ENCODE assay signal across 8 cellular contexts in the genomic region with DNA sequence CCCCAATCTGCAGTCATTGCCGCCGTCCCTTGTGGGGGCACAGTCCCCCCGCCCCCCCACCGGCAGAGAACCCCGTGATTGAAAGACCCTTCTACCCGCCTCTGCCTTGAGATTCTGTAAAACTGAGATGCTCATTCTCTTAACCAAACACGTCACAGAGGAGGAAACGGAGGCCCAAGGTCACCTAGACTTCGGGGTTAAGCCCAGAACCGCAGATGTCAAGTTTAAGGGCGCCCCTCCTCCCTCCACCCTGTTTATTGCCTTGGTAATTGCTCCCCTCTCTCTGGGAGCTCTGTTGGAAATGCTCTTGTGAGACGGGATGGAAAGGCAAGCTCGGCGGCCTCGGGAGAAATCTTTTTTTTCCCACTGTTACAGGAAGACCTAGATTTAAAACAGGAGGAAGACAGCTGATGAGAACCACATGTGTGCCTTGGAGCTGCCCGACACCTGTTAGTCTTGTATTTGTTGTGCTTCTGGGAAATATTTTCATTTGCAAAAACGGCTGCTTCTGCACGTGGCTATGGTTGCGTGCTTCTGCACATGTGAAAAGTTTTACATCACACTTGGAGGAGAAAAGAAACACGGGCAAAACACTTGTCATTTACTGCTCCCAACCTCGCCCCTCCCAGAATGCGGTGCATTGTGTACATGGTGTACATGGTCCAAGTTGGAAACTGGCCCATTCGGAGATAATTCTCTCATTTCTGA. TPM values are rescaled to one million over a fixed set of nuclear protein-coding genes. Genes with fewer than 3 reads are reported as not detected.
A peak's percentile ranks its signal among the peaks of the same experiment; 100 is the strongest.
DNase-seq lines count a peak whose midpoint lies in the region; ATAC-seq, FAIRE-seq and TF ChIP-seq lines count a peak whose summit lies in the region.

No MANE protein-coding gene starts in this region.

- no peak for TF ChIP-seq CTCF in AG04450 (IDR thresholded peaks at IDR 0.05; ENCODE audit: low read depth, low read length)
- no peak for TF ChIP-seq CTCF in body of pancreas (IDR thresholded peaks at IDR 0.05)
- TF ChIP-seq CTCF in keratinocyte (optimal IDR thresholded peaks at IDR 0.05 in 1 of 3, IDR thresholded peaks at IDR 0.05 in 1 of 3, conservative IDR thresholded peaks at IDR 0.05 in 1 of 3; ENCODE audit: extremely low read depth in 1 of 3, insufficient read depth in 2 of 3, low read length in 3 of 3) = no peak

- H3K9me1 ChIP-seq in keratinocyte (ENCODE audit: control insufficient read depth, extremely low read depth, insufficient read depth, low read length) = no peaks in the 10 kb centered on the region

- POLR2A ChIA-PET in AG04450 (lab: Yijun Ruan, JAX) = interaction anchor here (0.5 to 2.2 kb wide), 4 partner anchors 10 to 362 kb away, joined by 3 to 14 read pairs (median 8); no protein-coding TSS in a partner anchor

- H3K9ac ChIP-seq in keratinocyte (ENCODE audit: control insufficient read depth, extremely low read depth, insufficient read depth, low read length) (peak overlapping the region; percentile 90), stomach smooth muscle (ENCODE audit: low read length in 2 of 2) (peak overlapping the region; percentile 71 to 77)

- peaks cover 38% of the 10 kb centered on the region for H3K79me2 ChIP-seq in keratinocyte (ENCODE audit: control insufficient read depth, insufficient read depth, low read length)

- ATAC-seq in GM19023 (IDR thresholded peaks at IDR 0.05; ENCODE audit: unreplicated experiment) (peak; percentile 7), body of pancreas (no peak), GM21447 (IDR thresholded peaks at IDR 0.05; ENCODE audit: unreplicated experiment) (no peak)

- intact Hi-C loops in body of pancreas (cut with DNase I) = loop anchor here (10.0 kb wide), 1 partner anchor 54 kb away; a partner anchor contains a TSS

- CTCF ChIA-PET in AG04450 (lab: Charles Lee) = no interaction called here

- H3K4me1 ChIP-seq in body of pancreas (peaks cover 39% of the 10 kb centered on the region), keratinocyte (ENCODE audit: control insufficient read depth, extremely low read depth, insufficient read depth, low read length) (peaks cover 17% of the 10 kb centered on the region), stomach smooth muscle (ENCODE audit: control insufficient read depth, insufficient read depth, low read length) (peaks cover 21% of the 10 kb centered on the region)

- dilution Hi-C loops in keratinocyte (cut with MboI; ENCODE audit: extremely low pct_ligation_motif_present, low sequenced_read_pairs) = no loop called here

- H3K27me3 ChIP-seq in AG04450 (ENCODE audit: control insufficient read depth, insufficient read depth, low read length) = no peaks in the 10 kb centered on the region
- H3K27me3 ChIP-seq in body of pancreas = no peaks in the 10 kb centered on the region
- H3K27me3 ChIP-seq in keratinocyte (ENCODE audit: control insufficient read depth, extremely low read depth, insufficient read depth, low read length) = no peaks in the 10 kb centered on the region
- H3K27me3 ChIP-seq in stomach smooth muscle (ENCODE audit: control insufficient read depth in 1 of 2, insufficient read depth in 2 of 2, low read length in 2 of 2) = no peaks in the 10 kb centered on the region

- peak overlapping the region; percentile 86 for H2AFZ ChIP-seq in keratinocyte (ENCODE audit: control insufficient read depth, low read length)

- H3K27ac ChIP-seq in AG04450 (ENCODE audit: low read depth, low read length) (peak overlapping the region; percentile 91), body of pancreas (peak overlapping the region; percentile 92 to 98 (median 95)), keratinocyte (ENCODE audit: control insufficient read depth, insufficient read depth, low read length) (peak overlapping the region; percentile 81), stomach smooth muscle (ENCODE audit: low read length) (peak overlapping the region; percentile 87)

- FAIRE-seq in keratinocyte (lab: Jason Lieb, UNC) = no peak

- H3K9me3 ChIP-seq in AG04450 (ENCODE audit: control insufficient read depth, insufficient read depth, low read length) = no peaks in the 10 kb centered on the region; the same call in 1 of the 2 replicates
- no peaks in the 10 kb centered on the region for H3K9me3 ChIP-seq in body of pancreas
- no peaks in the 10 kb centered on the region for H3K9me3 ChIP-seq in keratinocyte (ENCODE audit: control insufficient read depth, low read depth, low read length)
- H3K9me3 ChIP-seq in stomach smooth muscle (ENCODE audit: control insufficient read depth in 2 of 2, low read length in 2 of 2) = no peaks in the 10 kb centered on the region

- DNase-seq in AG04450 (ENCODE audit: low read depth, low spot score) = peak; percentile 67
- peak; percentile 85 for DNase-seq in NCI-H82 (lab: John Stamatoyannopoulos, UW)
- DNase-seq in body of pancreas = peak; percentile 51 to 68 (median 60)
- no peak for DNase-seq in keratinocyte (ENCODE audit: low read depth, low spot score)
- DNase-seq in SHP77 (lab: John Stamatoyannopoulos, UW) = no peak

- peaks cover 5% of the 10 kb centered on the region for H4K20me1 ChIP-seq in keratinocyte (ENCODE audit: control insufficient read depth, extremely low read depth, insufficient read depth, low read length)

- peak overlapping the region; percentile 97 for H3K4me2 ChIP-seq in keratinocyte (ENCODE audit: control insufficient read depth, extremely low read depth, insufficient read depth, low read depth, low read length)

- H3K4me3 ChIP-seq in AG04450 (ENCODE audit: low read depth, low read length) (peak overlapping the region; percentile 87), body of pancreas (peak overlapping the region; percentile 71 to 77), keratinocyte (ENCODE audit: control insufficient read depth in 2 of 3, extremely low read depth in 1 of 3, insufficient read depth in 2 of 3, low read depth in 1 of 3, low read length in 3 of 3) (peak overlapping the region; percentile 81 to 100 (median 84)), stomach smooth muscle (ENCODE audit: low read length in 2 of 2) (peak overlapping the region; percentile 58 to 84)

- WGBS in body of pancreas, 2 donors = 2 to 3% methylated on average over 18 to 21 of the region's 23 CpGs

- no peak for TF ChIP-seq POLR2A in body of pancreas (IDR thresholded peaks at IDR 0.05)

- H3K36me3 ChIP-seq in body of pancreas (replicated peaks in 1 of 2; ENCODE audit: insufficient read depth in 1 of 2, low read depth in 2 of 2) (no peaks in the 10 kb centered on the region), keratinocyte (ENCODE audit: control insufficient read depth in 2 of 2, extremely low read depth in 1 of 2, insufficient read depth in 2 of 2, low read length in 2 of 2) (peaks cover 12 to 17% of the 10 kb centered on the region in 2 experiments), stomach smooth muscle (ENCODE audit: control insufficient read depth in 2 of 2, insufficient read depth in 2 of 2, low read length in 2 of 2) (peaks cover 3 to 12% of the 10 kb centered on the region in 2 donors)

RNA-seq across cellular contexts. Expression of a gene that starts 1.1 kb away (rescaled TPM):
- polyA plus RNA-seq in AG04450 (2011; rRNA removed) (3.0 and 3.1 TPM in 2 replicates), keratinocyte (4.7 to 5.9 TPM (median 4.9 TPM) in 3 replicates)
- 10.5 and 13.2 TPM in 2 replicates for polyA minus RNA-seq in AG04450 (2011; rRNA and poly(A)+ RNA removed)
- total RNA-seq in body of pancreas = 1 to 10 TPM; 4.9 to 8.2 TPM
- polyA plus RNA-seq in keratinocyte (2011; ENCODE audit: low read depth) = 5.0 TPM
- polyA plus RNA-seq in keratinocyte (2011; cell fraction: cytosol; rRNA removed) = 3.6 and 4.1 TPM in 2 replicates
- polyA plus RNA-seq in keratinocyte (2011; cell fraction: nucleus; rRNA removed) = 9.6 and 9.7 TPM in 2 replicates
- 5.3 and 7.2 TPM in 2 replicates for polyA plus RNA-seq in keratinocyte (2012; ENCODE audit: low replicate concordance)
- polyA minus RNA-seq in keratinocyte = 5.8 to 8.5 TPM (median 6.7 TPM) in 3 replicates
- 13.0 TPM for polyA minus RNA-seq in keratinocyte (2011; cell fraction: cytosol; rRNA and poly(A)+ RNA removed)
- 9.2 and 10.4 TPM in 2 replicates for polyA minus RNA-seq in keratinocyte (2011; cell fraction: nucleus; rRNA and poly(A)+ RNA removed)

RNA-seq across cellular contexts. Expression of a gene that starts 30.8 kb away (rescaled TPM):
- polyA plus RNA-seq in AG04450 (2011; rRNA removed) (84.8 and 88.6 TPM in 2 replicates), keratinocyte (69.2 to 79.1 TPM (median 76.8 TPM) in 3 replicates)
- polyA minus RNA-seq in AG04450 (2011; rRNA and poly(A)+ RNA removed) = 56.5 and 57.5 TPM in 2 replicates
- total RNA-seq in body of pancreas = 10 to 100 TPM; 40.5 to 96.2 TPM
- 18.2 TPM for polyA plus RNA-seq in keratinocyte (2011; ENCODE audit: low read depth)
- polyA plus RNA-seq in keratinocyte (2011; cell fraction: cytosol; rRNA removed) = 63.2 and 87.4 TPM in 2 replicates
- 55.9 and 56.7 TPM in 2 replicates for polyA plus RNA-seq in keratinocyte (2011; cell fraction: nucleus; rRNA removed)
- 56.9 and 58.6 TPM in 2 replicates for polyA plus RNA-seq in keratinocyte (2012; ENCODE audit: low replicate concordance)
- polyA minus RNA-seq in keratinocyte = 13.4 to 40.7 TPM (median 39.5 TPM) in 3 replicates
- polyA minus RNA-seq in keratinocyte (2011; cell fraction: cytosol; rRNA and poly(A)+ RNA removed) = 32.4 TPM
- 27.5 and 42.9 TPM in 2 replicates for polyA minus RNA-seq in keratinocyte (2011; cell fraction: nucleus; rRNA and poly(A)+ RNA removed)

RNA-seq across cellular contexts. Expression of a gene that starts 31.8 kb away (rescaled TPM):
- polyA plus RNA-seq in AG04450 (2011; rRNA removed) (2.2 and 2.4 TPM in 2 replicates), keratinocyte (2.5 to 4.6 TPM (median 3.3 TPM) in 3 replicates)
- polyA minus RNA-seq in AG04450 (2011; rRNA and poly(A)+ RNA removed) = 3.3 TPM in 2 replicates
- total RNA-seq in body of pancreas = 1 to 10 TPM; 2.9 to 3.3 TPM
- 0.99 TPM for polyA plus RNA-seq in keratinocyte (2011; ENCODE audit: low read depth)
- polyA plus RNA-seq in keratinocyte (2011; cell fraction: cytosol; rRNA removed) = 3.6 and 3.8 TPM in 2 replicates
- 3.0 and 4.6 TPM in 2 replicates for polyA plus RNA-seq in keratinocyte (2011; cell fraction: nucleus; rRNA removed)
- 2.4 and 2.5 TPM in 2 replicates for polyA plus RNA-seq in keratinocyte (2012; ENCODE audit: low replicate concordance)
- 6.8 to 10.7 TPM (median 6.9 TPM) in 3 replicates for polyA minus RNA-seq in keratinocyte
- 6.1 TPM for polyA minus RNA-seq in keratinocyte (2011; cell fraction: cytosol; rRNA and poly(A)+ RNA removed)
- polyA minus RNA-seq in keratinocyte (2011; cell fraction: nucleus; rRNA and poly(A)+ RNA removed) = 1.8 and 3.6 TPM in 2 replicates

RNA-seq across cellular contexts. Expression of a gene that starts 56.9 kb away (rescaled TPM):
- polyA plus RNA-seq in AG04450 (2011; rRNA removed) (35.7 TPM in 2 replicates), keratinocyte (30.3 to 42.0 TPM (median 39.1 TPM) in 3 replicates)
- polyA minus RNA-seq in AG04450 (2011; rRNA and poly(A)+ RNA removed) = 86.3 and 87.4 TPM in 2 replicates
- 10 to 100 TPM; 27.0 to 66.3 TPM for total RNA-seq in body of pancreas
- polyA plus RNA-seq in keratinocyte (2011; ENCODE audit: low read depth) = 17.8 TPM
- 28.7 and 32.6 TPM in 2 replicates for polyA plus RNA-seq in keratinocyte (2011; cell fraction: cytosol; rRNA removed)
- polyA plus RNA-seq in keratinocyte (2011; cell fraction: nucleus; rRNA removed) = 56.4 and 59.8 TPM in 2 replicates
- polyA plus RNA-seq in keratinocyte (2012; ENCODE audit: low replicate concordance) = 38.9 and 39.4 TPM in 2 replicates
- 81.4 to 109 TPM (median 105 TPM) in 3 replicates for polyA minus RNA-seq in keratinocyte
- polyA minus RNA-seq in keratinocyte (2011; cell fraction: cytosol; rRNA and poly(A)+ RNA removed) = 59.9 TPM
- 50.9 and 66.0 TPM in 2 replicates for polyA minus RNA-seq in keratinocyte (2011; cell fraction: nucleus; rRNA and poly(A)+ RNA removed)

Comparison
In these comparisons a context has a peak if more than half of its experiments do, and no peak if none do; other contexts are left out.
1. DNase-seq: peak in AG04450 (single experiment), NCI-H82 (single experiment) and body of pancreas (4 of 4); none in keratinocyte (single experiment) and SHP77 (0 of 2).
2. Peak in every context shown above with its lines, with median percentiles within 50 percentile points of each other: H3K27ac ChIP-seq and H3K4me3 ChIP-seq.